In the genomic region with DNA sequence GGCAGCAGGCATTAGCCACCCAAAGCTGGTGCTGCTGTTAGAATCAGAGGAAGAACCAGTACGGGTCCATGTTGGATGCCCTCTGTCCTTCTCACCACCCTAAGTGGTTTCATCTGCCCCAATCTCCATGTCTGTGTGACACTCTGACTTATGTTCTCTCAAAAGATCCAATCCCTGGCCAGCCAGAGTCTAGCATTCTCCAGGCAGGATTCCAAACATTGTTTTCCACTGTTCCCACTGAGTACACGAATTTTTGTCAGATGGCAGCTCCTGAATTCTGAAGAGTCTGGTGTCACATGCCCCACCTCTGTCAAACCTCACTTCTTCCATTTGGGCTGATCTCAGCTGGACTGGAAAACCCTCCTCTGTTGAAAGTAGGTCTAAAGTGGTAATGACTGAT, we compare ENCODE assay signal across 2 cellular contexts.
TF ChIP-seq lines count a peak whose summit lies in the region.

No MANE protein-coding gene starts in this region.

TF ChIP-seq in H1, 55 proteins besides CTCF, POLR2A, EP300 and RAD21:
- TF ChIP-seq, protein P1, sequence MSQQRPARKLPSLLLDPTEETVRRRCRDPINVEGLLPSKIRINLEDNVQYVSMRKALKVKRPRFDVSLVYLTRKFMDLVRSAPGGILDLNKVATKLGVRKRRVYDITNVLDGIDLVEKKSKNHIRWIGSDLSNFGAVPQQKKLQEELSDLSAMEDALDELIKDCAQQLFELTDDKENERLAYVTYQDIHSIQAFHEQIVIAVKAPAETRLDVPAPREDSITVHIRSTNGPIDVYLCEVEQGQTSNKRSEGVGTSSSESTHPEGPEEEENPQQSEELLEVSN (IDR thresholded peaks at IDR 0.05): no peak
- TF ChIP-seq SP1 (IDR thresholded peaks at IDR 0.05; ENCODE audit: low read depth, low read length) (no peak), TEAD4 (IDR thresholded peaks at IDR 0.05; ENCODE audit: low read depth, low read length) (no peak)

TF ChIP-seq in GM12891, 5 proteins besides CTCF, POLR2A, EP300 and RAD21:
- TF ChIP-seq PAX5 (IDR thresholded peaks at IDR 0.05; ENCODE audit: insufficient read depth, low read length, severe bottlenecking): no peak
- TF ChIP-seq TAF1 (IDR thresholded peaks at IDR 0.05; ENCODE audit: low read depth, low read length): no peak
- TF ChIP-seq POU2F2 (IDR thresholded peaks at IDR 0.05; ENCODE audit: low read depth, low read length): no peak
- no peak for TF ChIP-seq SPI1 (IDR thresholded peaks at IDR 0.05; ENCODE audit: low read depth, low read length)
- TF ChIP-seq POLR2AphosphoS5 (IDR thresholded peaks at IDR 0.05; ENCODE audit: low read depth, low read length): no peak
TF ChIP-seq in GM12891: peak in this region for 0.
